In genomic region chr1:161398900-161399256, GRCh38 we compare ENCODE assay signal across 1 cellular context.
TF ChIP-seq lines count a peak whose summit lies in the region.

No MANE protein-coding gene starts in this region.

TF ChIP-seq in HEK293, 187 proteins besides CTCF, POLR2A, EP300 and RAD21 (continued from another document):
- TF ChIP-seq ZBTB6 (tag by site-specific recombination; IDR thresholded peaks at IDR 0.05) (0 out of 2 replicates have a peak, but pooled peaks have one; percentile 50), ZNF701 (tag by site-specific recombination; IDR thresholded peaks at IDR 0.05) (no peak), OVOL3 (tag by site-specific recombination; IDR thresholded peaks at IDR 0.05) (peak; percentile 46; the same call in 1 of the 2 replicates), GLIS1 (tag by site-specific recombination; IDR thresholded peaks at IDR 0.05) (no peak), ZNF202 (tag by site-specific recombination; IDR thresholded peaks at IDR 0.05; ENCODE audit: borderline replicate concordance) (no peak), ZNF677 (tag by site-specific recombination; IDR thresholded peaks at IDR 0.05) (no peak), ZNF121 (tag by site-specific recombination; IDR thresholded peaks at IDR 0.05) (no peak), ZFP41 (tag by site-specific recombination; IDR thresholded peaks at IDR 0.05; ENCODE audit: borderline replicate concordance) (no peak), ZNF629 (tag by site-specific recombination; IDR thresholded peaks at IDR 0.05) (no peak), ZNF654 (tag by site-specific recombination; IDR thresholded peaks at IDR 0.05; ENCODE audit: low read depth) (no peak), ZNF571 (tag by site-specific recombination; IDR thresholded peaks at IDR 0.05) (no peak), ZNF391 (tag by site-specific recombination; IDR thresholded peaks at IDR 0.05; ENCODE audit: borderline replicate concordance, low read depth) (no peak), ZNF658 (tag by site-specific recombination; IDR thresholded peaks at IDR 0.05) (no peak), ZNF514 (tag by site-specific recombination; IDR thresholded peaks at IDR 0.05) (no peak), ZNF530 (tag by site-specific recombination; IDR thresholded peaks at IDR 0.05; ENCODE audit: low read depth) (no peak), ZNF692 (tag by site-specific recombination; IDR thresholded peaks at IDR 0.05) (peak; percentile 13; the same call in 1 of the 2 replicates), AEBP2 (tag by site-specific recombination; IDR thresholded peaks at IDR 0.05; ENCODE audit: borderline replicate concordance) (no peak), GLI2 (tag by site-specific recombination; IDR thresholded peaks at IDR 0.05; ENCODE audit: borderline replicate concordance, low read depth) (no peak)
